In genomic region chr16:3609895-3610697, GRCh38 we compare ENCODE assay signal across 9 cellular contexts. TPM values are rescaled to one million over a fixed set of nuclear protein-coding genes. Genes with fewer than 3 reads are reported as not detected.
DNase-seq lines count a peak whose midpoint lies in the region; ATAC-seq, FAIRE-seq and TF ChIP-seq lines count a peak whose summit lies in the region.
"Had no signal": no experiment of that assay in that cellular context is flagged by ENCODE, and none has a peak within 500 bp of the region (broad histone marks: within the 10 kb centered on the region; RNA-seq: fewer than 3 reads in every experiment).

No MANE protein-coding gene starts in this region.

- no peak for TF ChIP-seq POLR2A in sigmoid colon (IDR thresholded peaks at IDR 0.05)

- FAIRE-seq in small intestine (lab: Jason Lieb, UNC), result no peak

- H4K20me1 ChIP-seq in SK-N-SH (ENCODE audit: insufficient read depth), result no peaks in the 10 kb centered on the region

- TF ChIP-seq EP300 in SK-N-SH (IDR thresholded peaks at IDR 0.05; ENCODE audit: borderline replicate concordance in 1 of 2, low read depth in 1 of 2, low read length in 1 of 2) (no peak), sigmoid colon (IDR thresholded peaks at IDR 0.05) (no peak)

- H3K9me3 ChIP-seq in SK-N-SH, result no peaks in the 10 kb centered on the region
- no peaks in the 10 kb centered on the region for H3K9me3 ChIP-seq in small intestine (ENCODE audit: control insufficient read depth, low read depth)
- H3K9me3 ChIP-seq in sigmoid colon, result no peaks in the 10 kb centered on the region

- peaks cover 44% of the 10 kb centered on the region for H3K79me2 ChIP-seq in SK-N-SH (ENCODE audit: insufficient read depth)

- CTCF ChIA-PET in SK-N-SH (lab: Yijun Ruan, JAX) (no interaction called here), T-cell (lab: Charles Lee) (no interaction called here)

- H3K4me3 Mint-ChIP-seq in T-cell, result peak overlapping the region; percentile 94 to 99 (median 99)

- no peak for TF ChIP-seq RAD21 in SK-N-SH (IDR thresholded peaks at IDR 0.05; ENCODE audit: low read length)

- H3F3A ChIP-seq in SK-N-SH (replicated peaks; ENCODE audit: insufficient read depth), result no peaks in the 10 kb centered on the region

- peak overlapping the region; percentile 96 for H2AFZ ChIP-seq in SK-N-SH (ENCODE audit: low read depth)

- POLR2A ChIA-PET in SK-N-SH (lab: Yijun Ruan, JAX) (no interaction called here), T-cell (lab: Charles Lee) (no interaction called here)

- ATAC-seq in SK-N-SH treated with all-trans-retinoic acid at 6 μM for 48 hours, result no peak
- no peak for ATAC-seq in T-cell (replicated peaks in 1 of 4)
- ATAC-seq in HG02623 (IDR thresholded peaks at IDR 0.05; ENCODE audit: unreplicated experiment), result no peak

- H3K36me3 ChIP-seq in SK-N-SH (replicated peaks in 1 of 2; ENCODE audit: control insufficient read depth in 1 of 2, insufficient read depth in 2 of 2, low read length in 1 of 2), result peaks cover 7 to 8% of the 10 kb centered on the region in 2 experiments
- H3K36me3 ChIP-seq in small intestine (ENCODE audit: control insufficient read depth in 2 of 2, insufficient read depth in 2 of 2, low read length in 2 of 2), result no peaks in the 10 kb centered on the region
- peaks cover 0 to 7% (median 0%) of the 10 kb centered on the region in 4 donors for H3K36me3 ChIP-seq in sigmoid colon

- H3K9me2 ChIP-seq in SK-N-SH, result no peaks in the 10 kb centered on the region

- no peak for TF ChIP-seq CTCF in SK-N-SH (IDR thresholded peaks at IDR 0.05)
- no peak for TF ChIP-seq CTCF in sigmoid colon (IDR thresholded peaks at IDR 0.05)

- H3K4me2 ChIP-seq in SK-N-SH, result peak overlapping the region; percentile 88

- H3K4me1 Mint-ChIP-seq in T-cell, result peaks cover 41 to 52% (median 47%) of the 10 kb centered on the region in 3 donors

- DNase-seq in SK-N-SH, result no peak
- DNase-seq in T-cell, result no peak
- DNase-seq in foreskin melanocyte, result peak; percentile 17
- peak; percentile 82 for DNase-seq in small intestine
- no peak for DNase-seq in sigmoid colon
- DNase-seq in GM19240 (ENCODE audit: insufficient read length, low spot score), result no peak

- intact Hi-C loops in sigmoid colon (cut with DNase I), result loop anchor here (5.0 to 10.0 kb wide), 3 partner anchors 85 to 303 kb away; partner anchors contain the start of genes CREBBP, TIGD7 and ZNF75A

- H3K36me3 Mint-ChIP-seq in T-cell, result peaks cover 12% of the 10 kb centered on the region

- no peak overlapping the region for H3K27ac ChIP-seq in SK-N-SH (ENCODE audit: low read depth in 2 of 2, low read length in 1 of 2)
- H3K27ac ChIP-seq in small intestine (ENCODE audit: low read depth in 1 of 2, low read length in 1 of 2), result peak overlapping the region in 1 of 2 donors; percentile 85
- H3K27ac ChIP-seq in sigmoid colon, result no peak overlapping the region

- no peaks in the 10 kb centered on the region for H3K9me3 Mint-ChIP-seq in T-cell

- peak overlapping the region; percentile 71 to 98; a peak in 3 of 4 replicates for H3K4me3 ChIP-seq in SK-N-SH (ENCODE audit: low read depth in 2 of 2, low read length in 1 of 2)
- H3K4me3 ChIP-seq in small intestine (ENCODE audit: low read depth in 1 of 2, low read length in 2 of 2), result peak overlapping the region; percentile 93 to 98
- H3K4me3 ChIP-seq in sigmoid colon, result peak overlapping the region in 2 of 4 donors; percentile 96 to 98

- H3K27me3 Mint-ChIP-seq in T-cell, result no peaks in the 10 kb centered on the region

- peak overlapping the region; percentile 86; the same call in 1 of the 2 replicates for H3K9ac ChIP-seq in SK-N-SH

- WGBS in SK-N-SH (ENCODE audit: low lambda C conversion rate), result 91% methylated on average over 14 of the region's 14 CpGs
- WGBS in small intestine, 3 donors, result 20 to 44% (median 31%) methylated on average over 14 of the region's 14 CpGs
- WGBS in sigmoid colon, 2 donors, result 37 to 56% methylated on average over 14 of the region's 14 CpGs

- H3K27me3 ChIP-seq in SK-N-SH (ENCODE audit: insufficient read depth), result no peaks in the 10 kb centered on the region
- no peaks in the 10 kb centered on the region for H3K27me3 ChIP-seq in small intestine (ENCODE audit: control insufficient read depth in 2 of 2, insufficient read depth in 2 of 2, low read length in 2 of 2)
- no peaks in the 10 kb centered on the region for H3K27me3 ChIP-seq in sigmoid colon

- H3K27ac Mint-ChIP-seq in T-cell, result peak overlapping the region; percentile 83 to 86

- H3K4me1 ChIP-seq in SK-N-SH (ENCODE audit: control insufficient read depth in 1 of 2, insufficient read depth in 2 of 2, low read depth in 1 of 2, low read length in 1 of 2) (peaks cover 10 to 12% of the 10 kb centered on the region in 2 experiments), small intestine (ENCODE audit: control insufficient read depth in 2 of 2, insufficient read depth in 1 of 2, low read depth in 1 of 2, low read length in 1 of 2) (peaks cover 0 to under 1% of the 10 kb centered on the region in 2 donors), sigmoid colon (peaks cover 0 to 24% (median 16%) of the 10 kb centered on the region in 4 donors)

TF ChIP-seq in SK-N-SH, 30 proteins besides CTCF, POLR2A, EP300 and RAD21:
- no peak for TF ChIP-seq YY1 (IDR thresholded peaks at IDR 0.05; ENCODE audit: low read depth)

TF ChIP-seq in SK-N-SH treated with all-trans-retinoic acid at 6 μM for 48 hours, 23 proteins besides CTCF, POLR2A, EP300 and RAD21:
- TF ChIP-seq ESRRG (CRISPR knock-in tag; IDR thresholded peaks at IDR 0.05), result no peak
- TF ChIP-seq TCF4 (CRISPR knock-in tag; IDR thresholded peaks at IDR 0.05; ENCODE audit: borderline replicate concordance), result no peak
- no peak for TF ChIP-seq ARNTL (CRISPR knock-in tag; IDR thresholded peaks at IDR 0.05; ENCODE audit: borderline replicate concordance, low read depth)
- no peak for TF ChIP-seq CSDC2 (CRISPR knock-in tag; IDR thresholded peaks at IDR 0.05)
- no peak for TF ChIP-seq ZNF70 (CRISPR knock-in tag; IDR thresholded peaks at IDR 0.05)
- no peak for TF ChIP-seq ISL1 (CRISPR knock-in tag; IDR thresholded peaks at IDR 0.05)
- no peak for TF ChIP-seq ZFP3 (CRISPR knock-in tag; IDR thresholded peaks at IDR 0.05)

RNA-seq across cellular contexts. Expression of gene SLX4, which starts 1.3 kb away (rescaled TPM):
- polyA plus RNA-seq in SK-N-SH (2012; rRNA removed), result 1.9 and 2.1 TPM in 2 replicates
- 0.72 and 0.84 TPM in 2 replicates for polyA plus RNA-seq in SK-N-SH (2012; cell fraction: cytosol; rRNA removed)
- 8.1 and 10.3 TPM in 2 replicates for polyA plus RNA-seq in SK-N-SH (2012; cell fraction: nucleus; rRNA removed)
- 1 to 10 TPM; 6.3 to 9.4 (median 8.5) TPM for total RNA-seq in T-cell
- 1 to 10 TPM; 1.1 to 3.0 (median 2.5) TPM for polyA plus RNA-seq in small intestine
- total RNA-seq in sigmoid colon, result 1 to 10 TPM; 2.1 to 3.9 (median 2.6) TPM
- 1 to 10 TPM in 1 of 3 donors, under 1 TPM in 2; under 0.01 to 3.9 (median 0.69) TPM for polyA plus RNA-seq in sigmoid colon

RNA-seq across cellular contexts. Expression of gene NLRC3, which starts 32.9 kb away (rescaled TPM):
- polyA plus RNA-seq in SK-N-SH (2012; rRNA removed) (not detected in 2 replicates), small intestine (1 to 10 TPM in 1 of 3 donors, under 1 TPM in 2; 0.67 to 1.1 (median 0.82) TPM), sigmoid colon (1 to 10 TPM in 1 of 3 donors, under 1 TPM in 1, not detected in 1; under 0.01 to 7.0 TPM)
- under 0.01 TPM in 1 of 2 replicates, not detected in the other for polyA plus RNA-seq in SK-N-SH (2012; cell fraction: cytosol; rRNA removed)
- polyA plus RNA-seq in SK-N-SH (2012; cell fraction: nucleus; rRNA removed), result 0.02 TPM in 1 of 2 replicates, not detected in the other
- total RNA-seq in T-cell (100 to 1,000 TPM in 3 of 5 donors, 10 to 100 TPM in 2; 75.6 to 178 (median 160) TPM), sigmoid colon (under 1 TPM in 3 of 4 donors, not detected in 1; under 0.01 to 0.33 (median 0.27) TPM)
- polyA plus RNA-seq: BJ had no signal

RNA-seq across cellular contexts. Expression of gene DNASE1, which starts 44.4 kb away (rescaled TPM):
- polyA plus RNA-seq in SK-N-SH (2012; rRNA removed) (19.8 and 27.2 TPM in 2 replicates), small intestine (100 to 1,000 TPM in 2 of 3 donors, 10 to 100 TPM in 1; 75.4 to 290 (median 249) TPM), sigmoid colon (10 to 100 TPM in 1 of 3 donors, 1 to 10 TPM in 2; 1.2 to 15.9 (median 4.4) TPM)
- polyA plus RNA-seq in SK-N-SH (2012; cell fraction: cytosol; rRNA removed), result 6.1 and 11.9 TPM in 2 replicates
- 77.3 and 82.8 TPM in 2 replicates for polyA plus RNA-seq in SK-N-SH (2012; cell fraction: nucleus; rRNA removed)
- total RNA-seq in T-cell (10 to 100 TPM; 22.6 to 54.4 (median 52.7) TPM), sigmoid colon (10 to 100 TPM in 3 of 4 donors, 1 to 10 TPM in 1; 8.9 to 22.4 (median 11.9) TPM)

Comparison
In these comparisons a context has a peak if more than half of its experiments do, and no peak if none do; other contexts are left out.
1. DNase-seq: peak in foreskin melanocyte (single experiment) and small intestine (single experiment); none in SK-N-SH (single experiment), T-cell (0 of 34), sigmoid colon (single experiment) and GM19240 (single experiment).